In the genomic region with DNA sequence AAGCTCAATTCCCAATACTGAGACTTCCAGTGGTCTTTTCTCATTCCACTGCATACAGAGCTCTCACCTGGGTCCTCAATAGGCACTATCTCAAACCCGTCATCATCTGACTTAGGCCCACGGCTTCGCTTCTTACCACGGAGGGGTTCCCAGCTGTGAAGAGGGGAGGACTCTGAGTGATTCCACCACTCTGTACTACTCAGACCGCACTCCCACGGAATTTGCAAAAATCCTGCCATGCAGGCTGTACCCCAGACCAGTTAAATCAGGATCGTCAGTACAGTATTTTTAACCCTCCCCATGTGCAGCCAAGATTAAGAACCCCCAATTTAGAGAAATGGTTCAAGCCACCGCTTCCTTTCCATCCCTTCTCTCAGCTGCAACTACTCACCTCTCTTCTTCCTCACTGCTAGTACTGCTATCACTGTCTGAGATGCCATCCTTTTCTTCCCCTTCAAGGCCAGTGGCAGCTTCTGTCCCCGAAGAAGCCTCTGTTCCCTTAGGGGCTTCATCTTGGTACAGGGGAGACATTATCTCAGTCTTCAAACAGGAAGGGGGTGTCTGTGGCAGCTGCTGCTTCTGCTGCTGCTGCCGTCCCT, we compare ENCODE assay signal across 1 cellular context.
TF ChIP-seq lines count a peak whose summit lies in the region.

No MANE protein-coding gene starts in this region.

TF ChIP-seq in GM23338, 12 proteins besides CTCF, POLR2A, EP300 and RAD21:
- TF ChIP-seq, protein P1, sequence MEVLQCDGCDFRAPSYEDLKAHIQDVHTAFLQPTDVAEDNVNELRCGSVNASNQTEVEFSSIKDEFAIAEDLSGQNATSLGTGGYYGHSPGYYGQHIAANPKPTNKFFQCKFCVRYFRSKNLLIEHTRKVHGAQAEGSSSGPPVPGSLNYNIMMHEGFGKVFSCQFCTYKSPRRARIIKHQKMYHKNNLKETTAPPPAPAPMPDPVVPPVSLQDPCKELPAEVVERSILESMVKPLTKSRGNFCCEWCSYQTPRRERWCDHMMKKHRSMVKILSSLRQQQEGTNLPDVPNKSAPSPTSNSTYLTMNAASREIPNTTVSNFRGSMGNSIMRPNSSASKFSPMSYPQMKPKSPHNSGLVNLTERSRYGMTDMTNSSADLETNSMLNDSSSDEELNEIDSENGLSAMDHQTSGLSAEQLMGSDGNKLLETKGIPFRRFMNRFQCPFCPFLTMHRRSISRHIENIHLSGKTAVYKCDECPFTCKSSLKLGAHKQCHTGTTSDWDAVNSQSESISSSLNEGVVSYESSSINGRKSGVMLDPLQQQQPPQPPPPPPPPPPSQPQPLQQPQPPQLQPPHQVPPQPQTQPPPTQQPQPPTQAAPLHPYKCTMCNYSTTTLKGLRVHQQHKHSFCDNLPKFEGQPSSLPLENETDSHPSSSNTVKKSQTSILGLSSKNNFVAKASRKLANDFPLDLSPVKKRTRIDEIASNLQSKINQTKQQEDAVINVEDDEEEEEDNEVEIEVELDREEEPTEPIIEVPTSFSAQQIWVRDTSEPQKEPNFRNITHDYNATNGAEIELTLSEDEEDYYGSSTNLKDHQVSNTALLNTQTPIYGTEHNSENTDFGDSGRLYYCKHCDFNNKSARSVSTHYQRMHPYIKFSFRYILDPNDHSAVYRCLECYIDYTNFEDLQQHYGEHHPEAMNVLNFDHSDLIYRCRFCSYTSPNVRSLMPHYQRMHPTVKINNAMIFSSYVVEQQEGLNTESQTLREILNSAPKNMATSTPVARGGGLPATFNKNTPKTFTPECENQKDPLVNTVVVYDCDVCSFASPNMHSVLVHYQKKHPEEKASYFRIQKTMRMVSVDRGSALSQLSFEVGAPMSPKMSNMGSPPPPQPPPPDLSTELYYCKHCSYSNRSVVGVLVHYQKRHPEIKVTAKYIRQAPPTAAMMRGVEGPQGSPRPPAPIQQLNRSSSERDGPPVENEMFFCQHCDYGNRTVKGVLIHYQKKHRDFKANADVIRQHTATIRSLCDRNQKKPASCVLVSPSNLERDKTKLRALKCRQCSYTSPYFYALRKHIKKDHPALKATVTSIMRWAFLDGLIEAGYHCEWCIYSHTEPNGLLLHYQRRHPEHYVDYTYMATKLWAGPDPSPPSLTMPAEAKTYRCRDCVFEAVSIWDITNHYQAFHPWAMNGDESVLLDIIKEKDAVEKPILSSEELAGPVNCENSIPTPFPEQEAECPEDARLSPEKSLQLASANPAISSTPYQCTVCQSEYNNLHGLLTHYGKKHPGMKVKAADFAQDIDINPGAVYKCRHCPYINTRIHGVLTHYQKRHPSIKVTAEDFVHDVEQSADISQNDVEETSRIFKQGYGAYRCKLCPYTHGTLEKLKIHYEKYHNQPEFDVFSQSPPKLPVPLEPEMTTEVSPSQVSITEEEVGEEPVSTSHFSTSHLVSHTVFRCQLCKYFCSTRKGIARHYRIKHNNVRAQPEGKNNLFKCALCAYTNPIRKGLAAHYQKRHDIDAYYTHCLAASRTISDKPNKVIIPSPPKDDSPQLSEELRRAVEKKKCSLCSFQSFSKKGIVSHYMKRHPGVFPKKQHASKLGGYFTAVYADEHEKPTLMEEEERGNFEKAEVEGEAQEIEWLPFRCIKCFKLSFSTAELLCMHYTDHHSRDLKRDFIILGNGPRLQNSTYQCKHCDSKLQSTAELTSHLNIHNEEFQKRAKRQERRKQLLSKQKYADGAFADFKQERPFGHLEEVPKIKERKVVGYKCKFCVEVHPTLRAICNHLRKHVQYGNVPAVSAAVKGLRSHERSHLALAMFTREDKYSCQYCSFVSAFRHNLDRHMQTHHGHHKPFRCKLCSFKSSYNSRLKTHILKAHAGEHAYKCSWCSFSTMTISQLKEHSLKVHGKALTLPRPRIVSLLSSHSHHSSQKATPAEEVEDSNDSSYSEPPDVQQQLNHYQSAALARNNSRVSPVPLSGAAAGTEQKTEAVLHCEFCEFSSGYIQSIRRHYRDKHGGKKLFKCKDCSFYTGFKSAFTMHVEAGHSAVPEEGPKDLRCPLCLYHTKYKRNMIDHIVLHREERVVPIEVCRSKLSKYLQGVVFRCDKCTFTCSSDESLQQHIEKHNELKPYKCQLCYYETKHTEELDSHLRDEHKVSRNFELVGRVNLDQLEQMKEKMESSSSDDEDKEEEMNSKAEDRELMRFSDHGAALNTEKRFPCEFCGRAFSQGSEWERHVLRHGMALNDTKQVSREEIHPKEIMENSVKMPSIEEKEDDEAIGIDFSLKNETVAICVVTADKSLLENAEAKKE (CRISPR knock-in tag; IDR thresholded peaks at IDR 0.05), result no peak
- TF ChIP-seq, protein P2, sequence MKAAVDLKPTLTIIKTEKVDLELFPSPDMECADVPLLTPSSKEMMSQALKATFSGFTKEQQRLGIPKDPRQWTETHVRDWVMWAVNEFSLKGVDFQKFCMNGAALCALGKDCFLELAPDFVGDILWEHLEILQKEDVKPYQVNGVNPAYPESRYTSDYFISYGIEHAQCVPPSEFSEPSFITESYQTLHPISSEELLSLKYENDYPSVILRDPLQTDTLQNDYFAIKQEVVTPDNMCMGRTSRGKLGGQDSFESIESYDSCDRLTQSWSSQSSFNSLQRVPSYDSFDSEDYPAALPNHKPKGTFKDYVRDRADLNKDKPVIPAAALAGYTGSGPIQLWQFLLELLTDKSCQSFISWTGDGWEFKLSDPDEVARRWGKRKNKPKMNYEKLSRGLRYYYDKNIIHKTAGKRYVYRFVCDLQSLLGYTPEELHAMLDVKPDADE (IDR thresholded peaks at IDR 0.05), result no peak
- TF ChIP-seq POLR2AphosphoS5 (IDR thresholded peaks at IDR 0.05; ENCODE audit: low read depth) (no peak), JUNB (IDR thresholded peaks at IDR 0.05; ENCODE audit: unreplicated experiment) (no peak), EZH2 (IDR thresholded peaks at IDR 0.05; ENCODE audit: low read depth, unreplicated experiment) (no peak), CREB1 (CRISPR knock-in tag; IDR thresholded peaks at IDR 0.05; ENCODE audit: low read depth) (no peak), ZNF331 (CRISPR knock-in tag; IDR thresholded peaks at IDR 0.05; ENCODE audit: low read depth) (no peak), STAT1 (IDR thresholded peaks at IDR 0.05; ENCODE audit: unreplicated experiment) (no peak)
TF ChIP-seq in GM23338: peak in this region for 0.
